8 cellular contexts compared by ENCODE assay signal in genomic region chr12:53006810-53007742, GRCh38. TPM values are rescaled to one million over a fixed set of nuclear protein-coding genes. Genes with fewer than 3 reads are reported as not detected.
DNase-seq lines count a peak whose midpoint lies in the region; ATAC-seq and TF ChIP-seq lines count a peak whose summit lies in the region.

No MANE protein-coding gene starts in this region.

- H3K4me1 ChIP-seq in adipocyte (ENCODE audit: control insufficient read depth, insufficient read depth, low read length) (peaks cover 60% of the 10 kb centered on the region), heart right ventricle (peaks cover 8 to 66% (median 55%) of the 10 kb centered on the region in 9 donors), upper lobe of right lung (peaks cover 39% of the 10 kb centered on the region)

- peak overlapping the region; percentile 99 for H3K9ac ChIP-seq in adipocyte (ENCODE audit: low read length)

- H3K36me3 ChIP-seq in adipocyte (ENCODE audit: control insufficient read depth, insufficient read depth, low read length, severe bottlenecking) (peaks cover 21% of the 10 kb centered on the region), heart right ventricle (peaks cover 0 to 34% (median 0%) of the 10 kb centered on the region in 9 donors), upper lobe of right lung (peaks cover 5% of the 10 kb centered on the region)

- H3K4me3 ChIP-seq in NB4 (ENCODE audit: low read depth, low read length): peak overlapping the region; percentile 88
- H3K4me3 ChIP-seq in adipocyte (ENCODE audit: low read length): peak overlapping the region; percentile 99
- peak overlapping the region; percentile 66 to 98 (median 90) for H3K4me3 ChIP-seq in heart right ventricle
- peak overlapping the region; percentile 91 for H3K4me3 ChIP-seq in upper lobe of right lung

- no peak for TF ChIP-seq CTCF in 22Rv1 (IDR thresholded peaks at IDR 0.05)
- TF ChIP-seq CTCF in NB4 (IDR thresholded peaks at IDR 0.05; ENCODE audit: low read depth, low read length): no peak
- TF ChIP-seq CTCF in heart right ventricle (IDR thresholded peaks at IDR 0.05): no peak
- TF ChIP-seq CTCF in upper lobe of right lung (IDR thresholded peaks at IDR 0.05): no peak

- ATAC-seq in GM18909 (IDR thresholded peaks at IDR 0.05; ENCODE audit: poor library complexity, unreplicated experiment): peak; percentile 28
- peak; percentile 35 to 64 (median 55) for ATAC-seq in heart right ventricle
- ATAC-seq in upper lobe of right lung: peak; percentile 63

- H3K27ac ChIP-seq in 22Rv1 (peak overlapping the region; percentile 97), heart right ventricle (peak overlapping the region; percentile 67 to 96 (median 90)), upper lobe of right lung (peak overlapping the region; percentile 80)

- H3K9me3 ChIP-seq in adipocyte (ENCODE audit: control insufficient read depth, low read length) (no peaks in the 10 kb centered on the region), heart right ventricle (no peaks in the 10 kb centered on the region), upper lobe of right lung (no peaks in the 10 kb centered on the region)

- intact Hi-C loops in heart right ventricle (cut with DNase I): loop anchor here in 2 of 10 donors (5.0 kb wide), 1 partner anchor 40 kb away; no protein-coding TSS in a partner anchor
- intact Hi-C loops in posterior vena cava (cut with DNase I): no loop called here
- intact Hi-C loops in upper lobe of right lung (cut with DNase I): no loop called here

- 4% methylated on average over 43 of the region's 43 CpGs for WGBS in heart right ventricle, 2 donors

- H3K27me3 ChIP-seq in adipocyte (replicated peaks; ENCODE audit: control insufficient read depth, insufficient read depth, low read length) (no peaks in the 10 kb centered on the region), heart right ventricle (no peaks in the 10 kb centered on the region), upper lobe of right lung (no peaks in the 10 kb centered on the region)

- DNase-seq in NB4 (ENCODE audit: low read depth) (peak; percentile 93), SW480 (ENCODE audit: low spot score) (peak; percentile 77), adipocyte (ENCODE audit: low read depth) (peak; percentile 85), heart right ventricle (peak; percentile 70 to 74), posterior vena cava (ENCODE audit: low spot score) (peak; percentile 92), upper lobe of right lung (peak; percentile 90)

- TF ChIP-seq POLR2A in NB4 (IDR thresholded peaks at IDR 0.05; ENCODE audit: extremely low read depth, insufficient read length): peak; percentile 57

RNA-seq across cellular contexts. Expression of gene EIF4B, which starts 0.8 kb away (rescaled TPM):
- total RNA-seq in heart right ventricle: 100 to 1,000 TPM; 364 to 477 (median 431) TPM
- 10 to 100 TPM; 53.2 to 63.5 TPM for polyA plus RNA-seq in heart right ventricle
- 100 to 1,000 TPM; 311 to 314 TPM for total RNA-seq in posterior vena cava
- 436 TPM for total RNA-seq in upper lobe of right lung

RNA-seq across cellular contexts. Expression of gene TNS2, which starts 42.8 kb away (rescaled TPM):
- total RNA-seq in heart right ventricle (100 to 1,000 TPM in 3 of 10 donors, 10 to 100 TPM in 7; 60.6 to 139 (median 77.1) TPM), posterior vena cava (100 to 1,000 TPM; 139 to 218 TPM), upper lobe of right lung (232 TPM)
- polyA plus RNA-seq in heart right ventricle: 100 to 1,000 TPM in 1 of 2 donors, 10 to 100 TPM in 1; 68.1 to 364 TPM

RNA-seq across cellular contexts. Expression of gene KRT18, which starts 58.2 kb away (rescaled TPM):
- total RNA-seq in heart right ventricle: 10 to 100 TPM in 1 of 10 donors, 1 to 10 TPM in 9; 2.8 to 20.9 (median 6.4) TPM
- 10 to 100 TPM in 1 of 2 donors, 1 to 10 TPM in 1; 7.8 to 13.1 TPM for polyA plus RNA-seq in heart right ventricle
- 10 to 100 TPM; 14.1 to 20.5 TPM for total RNA-seq in posterior vena cava
- 255 TPM for total RNA-seq in upper lobe of right lung

Comparison
In these comparisons a context has a peak if more than half of its experiments do, and no peak if none do; other contexts are left out.
1. Peak in every context shown above with its lines: DNase-seq, ATAC-seq, H3K4me3 ChIP-seq and H3K27ac ChIP-seq.
2. RNA of gene KRT18, which starts 58.2 kb away (total RNA-seq): 255 TPM in upper lobe of right lung (single experiment); 14.1 to 20.5 TPM in posterior vena cava and 2.8 to 20.9 TPM in heart right ventricle; every median in the first group is over 10 times any median in the second.